14 cellular contexts compared by ENCODE assay signal in the genomic region with DNA sequence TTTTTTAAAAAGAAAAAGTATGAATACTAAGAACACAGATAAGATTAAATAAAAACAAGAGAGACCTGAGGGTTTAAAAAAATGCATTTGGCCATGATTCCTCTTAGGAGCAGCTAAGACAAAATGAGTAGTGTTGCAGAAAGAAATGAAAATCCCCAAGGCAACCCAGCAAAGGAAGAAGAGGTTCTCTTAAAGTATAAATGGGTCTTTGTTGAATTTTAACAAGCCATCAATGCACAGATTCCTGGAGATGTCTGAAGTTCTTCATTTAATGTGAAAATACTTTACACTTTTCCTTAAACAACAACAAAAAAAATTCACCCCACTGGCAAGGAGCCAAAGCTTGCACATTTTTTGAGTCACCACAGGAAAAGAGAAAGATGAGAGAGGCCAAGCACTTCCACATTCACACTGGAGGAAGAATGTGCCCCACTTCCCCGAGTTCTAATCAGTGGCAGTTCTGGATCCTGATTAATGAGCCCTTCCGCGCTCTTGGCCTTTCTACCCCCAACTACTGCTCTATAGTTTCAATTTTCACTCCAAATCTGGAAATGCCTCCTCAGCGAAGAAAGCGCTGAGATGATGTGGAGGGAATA.
A peak's percentile ranks its signal among the peaks of the same experiment; 100 is the strongest.
DNase-seq lines count a peak whose midpoint lies in the region; ATAC-seq and TF ChIP-seq lines count a peak whose summit lies in the region.
"Had no signal": no experiment of that assay in that cellular context is flagged by ENCODE, and none has a peak within 500 bp of the region (broad histone marks: within the 10 kb centered on the region; RNA-seq: fewer than 3 reads in every experiment).

No MANE protein-coding gene starts in this region.

- no peaks in the 10 kb centered on the region for H3K9me3 ChIP-seq in fibroblast of lung (ENCODE audit: control insufficient read depth, insufficient read depth, low read depth, low read length)
- H3K9me3 ChIP-seq: colonic mucosa, gastroesophageal sphincter had no signal

- in situ Hi-C loops in SK-MEL-5 (cut with HindIII; ENCODE audit: low pct_unique_long_range_greater_than_20kb, low sequenced_read_pairs), result no loop called here

- no peak overlapping the region for H3K4me2 ChIP-seq in fibroblast of lung (ENCODE audit: extremely low read depth, insufficient read depth, low read length)

- peaks cover 7% of the 10 kb centered on the region for H3K4me1 Mint-ChIP-seq in mesothelial cell of epicardium
- H3K4me1 Mint-ChIP-seq: T-cell had no signal

- no peak overlapping the region for H3K4me3 Mint-ChIP-seq in mesothelial cell of epicardium
- H3K4me3 Mint-ChIP-seq: activated CD4-positive, alpha-beta memory T cell treated with anti-CD3 and anti-CD28 coated beads, Interleukin-2, amount 10 ng/mL, durations not matched to agents 7 days and 5 days; T-cell had no signal

- peak; percentile 51 for DNase-seq in EL
- peak; percentile 85 for DNase-seq in SK-MEL-5 (ENCODE audit: low read depth, low spot score)
- DNase-seq in fibroblast of lung (ENCODE audit: low read depth in 2 of 2), result peak; percentile 45 to 51
- DNase-seq in mesothelial cell of epicardium (ENCODE audit: low spot score in 2 of 2, unreplicated experiment in 2 of 2), result no peak
- no peak for DNase-seq in AML-193 (lab: John Stamatoyannopoulos, UW)
- DNase-seq in stimulated activated naive CD4-positive, alpha-beta T cell (lab: John Stamatoyannopoulos, UW), result no peak
- DNase-seq: activated CD4-positive, alpha-beta memory T cell treated with anti-CD3 and anti-CD28 coated beads, Interleukin-2, amount 10 ng/mL, durations not matched to agents 7 days and 5 days; activated naive CD4-positive, alpha-beta T cell; colonic mucosa; NCI-H2029 treated with DMSO at 0.1 percent for 48 hours; T-cell had no signal

- no peak overlapping the region for H3K27ac ChIP-seq in fibroblast of lung (ENCODE audit: insufficient read depth, low read length)
- H3K27ac ChIP-seq: colonic mucosa, gastroesophageal sphincter had no signal

- H3K9me3 Mint-ChIP-seq in mesothelial cell of epicardium, result peaks cover 5% of the 10 kb centered on the region
- H3K9me3 Mint-ChIP-seq: activated CD4-positive, alpha-beta memory T cell treated with anti-CD3 and anti-CD28 coated beads, Interleukin-2, amount 10 ng/mL, durations not matched to agents 7 days and 5 days; T-cell had no signal

- H3K27ac Mint-ChIP-seq in mesothelial cell of epicardium, result peak overlapping the region; percentile 9
- H3K27ac Mint-ChIP-seq: activated CD4-positive, alpha-beta memory T cell treated with anti-CD3 and anti-CD28 coated beads, Interleukin-2, amount 10 ng/mL, durations not matched to agents 7 days and 5 days; T-cell had no signal

- ATAC-seq in GM21737 (IDR thresholded peaks at IDR 0.05; ENCODE audit: unreplicated experiment) (no peak), HG03442 (IDR thresholded peaks at IDR 0.05; ENCODE audit: unreplicated experiment) (no peak)
- ATAC-seq: gastroesophageal sphincter, T-cell had no signal

- TF ChIP-seq CTCF in fibroblast of lung (conservative IDR thresholded peaks at IDR 0.05 in 1 of 2, IDR thresholded peaks at IDR 0.05 in 1 of 2; ENCODE audit: low read depth in 1 of 2, low read length in 2 of 2), result no peak
- TF ChIP-seq CTCF in mesothelial cell of epicardium (IDR thresholded peaks at IDR 0.05; ENCODE audit: unreplicated experiment), result no peak

- no peaks in the 10 kb centered on the region for H3K36me3 Mint-ChIP-seq in mesothelial cell of epicardium
- H3K36me3 Mint-ChIP-seq: T-cell had no signal

- no peaks in the 10 kb centered on the region for H3K4me1 ChIP-seq in fibroblast of lung (ENCODE audit: control insufficient read depth, extremely low read depth, insufficient read depth, low read length)
- H3K4me1 ChIP-seq: colonic mucosa had no signal

- no peaks in the 10 kb centered on the region for H3K27me3 ChIP-seq in fibroblast of lung (ENCODE audit: control insufficient read depth, insufficient read depth, low read length)
- H3K27me3 ChIP-seq: colonic mucosa, gastroesophageal sphincter had no signal

- H3K27me3 Mint-ChIP-seq in mesothelial cell of epicardium (ENCODE audit: low read depth), result peaks cover 2% of the 10 kb centered on the region
- H3K27me3 Mint-ChIP-seq: activated CD4-positive, alpha-beta memory T cell treated with anti-CD3 and anti-CD28 coated beads, Interleukin-2, amount 10 ng/mL, durations not matched to agents 7 days and 5 days; T-cell had no signal

- no peaks in the 10 kb centered on the region for H3K36me3 ChIP-seq in fibroblast of lung (ENCODE audit: control insufficient read depth, insufficient read depth, low read length)
- H3K36me3 ChIP-seq: colonic mucosa, gastroesophageal sphincter had no signal

- H3K4me3 ChIP-seq in fibroblast of lung (replicated peaks in 1 of 4; ENCODE audit: control extremely low read depth in 1 of 4, insufficient read depth in 1 of 4, low read depth in 3 of 4, low read length in 4 of 4), result no peak overlapping the region
- H3K4me3 ChIP-seq: colonic mucosa, gastroesophageal sphincter had no signal

- H4K20me1 ChIP-seq in fibroblast of lung (ENCODE audit: control insufficient read depth, extremely low read depth, insufficient read depth, low read length), result no peaks in the 10 kb centered on the region

- H3K9ac ChIP-seq in fibroblast of lung (ENCODE audit: insufficient read depth, low read length), result no peak overlapping the region

- H2AFZ ChIP-seq in fibroblast of lung (ENCODE audit: low read length), result no peak overlapping the region

- no peaks in the 10 kb centered on the region for H3K79me2 ChIP-seq in fibroblast of lung (ENCODE audit: control insufficient read depth, insufficient read depth, low read length)

Comparison
In these comparisons a context has a peak if more than half of its experiments do, and no peak if none do; other contexts are left out.
1. DNase-seq: peak in EL (single experiment), SK-MEL-5 (single experiment) and fibroblast of lung (2 of 2); none in mesothelial cell of epicardium (0 of 2), AML-193 (0 of 2) and stimulated activated naive CD4-positive, alpha-beta T cell (0 of 6).